23 cellular contexts compared by ENCODE assay signal in the genomic region with DNA sequence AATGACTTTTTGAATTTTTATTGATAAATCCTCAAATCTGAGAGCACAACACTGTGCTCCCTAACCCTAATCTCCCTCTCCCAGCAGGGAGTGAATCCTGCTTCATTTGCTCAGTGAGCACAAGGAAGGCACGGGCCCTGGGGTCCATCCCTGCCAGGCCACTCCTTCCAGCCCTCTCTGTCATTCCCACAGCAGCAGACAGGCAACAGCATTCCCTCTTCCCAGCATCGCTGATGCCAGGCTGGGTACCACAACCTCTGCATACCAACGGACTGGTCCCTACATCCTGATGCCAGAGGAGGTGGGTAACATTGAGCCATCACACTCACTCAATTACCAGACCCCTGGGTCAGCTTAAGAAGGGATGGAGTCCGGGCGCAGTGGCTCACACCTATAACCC. TPM values are rescaled to one million over a fixed set of nuclear protein-coding genes. Genes with fewer than 3 reads are reported as not detected.
DNase-seq lines count a peak whose midpoint lies in the region; ATAC-seq, FAIRE-seq and TF ChIP-seq lines count a peak whose summit lies in the region.
"Had no signal": no experiment of that assay in that cellular context is flagged by ENCODE, and none has a peak within 500 bp of the region (broad histone marks: within the 10 kb centered on the region; RNA-seq: fewer than 3 reads in every experiment).

No MANE protein-coding gene starts in this region.

- WGBS in HepG2 (ENCODE audit: low lambda C conversion rate) = 90% methylated on average over 5 of the region's 5 CpGs
- 85% methylated on average over 3 of the region's 5 CpGs for WGBS in right lobe of liver (ENCODE audit: insufficient coverage, low coverage, low lambda C conversion rate, missing lambda C conversion rate)

- TF ChIP-seq RAD21 in HepG2 (CRISPR knock-in tag; IDR thresholded peaks at IDR 0.05) = no peak

- no peak for FAIRE-seq in HepG2 (lab: Jason Lieb, UNC)
- FAIRE-seq: A549, D721Med, G401.6, GM12891, GM19239 had no signal

- H3K9ac ChIP-seq in HepG2 (ENCODE audit: insufficient read depth, low read depth, low read length) = peak overlapping the region; percentile 41; the same call in 1 of the 2 replicates

- ATAC-seq in HepG2 = no peak
- ATAC-seq in right lobe of liver = no peak
- ATAC-seq: A549; CD8-positive, alpha-beta T cell had no signal

- POLR2A ChIA-PET in HepG2 (lab: Yijun Ruan, JAX) = interaction anchor here (1.1 kb wide), 2 partner anchors 34 to 64 kb away, joined by 4 to 5 read pairs; a partner anchor contains a TSS

- peaks cover 12% of the 10 kb centered on the region for H3K36me3 Mint-ChIP-seq in activated T-cell treated with anti-CD3 and anti-CD28 coated beads, Interleukin-2, amount 50 U/mL, for 24 hours (ENCODE audit: low read depth)
- peaks cover 42% of the 10 kb centered on the region for H3K36me3 Mint-ChIP-seq in nephron progenitor cell (ENCODE audit: low read depth)

- H3K4me3 Mint-ChIP-seq in activated T-cell treated with anti-CD3 and anti-CD28 coated beads, Interleukin-2, amount 50 U/mL, for 24 hours = no peak overlapping the region
- no peak overlapping the region for H3K4me3 Mint-ChIP-seq in nephron progenitor cell
- H3K4me3 Mint-ChIP-seq: B cell; CD4-positive, alpha-beta T cell; CD8-positive, alpha-beta T cell had no signal

- H3K79me2 ChIP-seq in HepG2 (ENCODE audit: insufficient read depth, low read length) = no peaks in the 10 kb centered on the region

- no peaks in the 10 kb centered on the region for H3K27me3 Mint-ChIP-seq in activated T-cell treated with anti-CD3 and anti-CD28 coated beads, Interleukin-2, amount 50 U/mL, for 24 hours
- H3K27me3 Mint-ChIP-seq in nephron progenitor cell (ENCODE audit: low read depth, poor library complexity) = peaks cover 3% of the 10 kb centered on the region
- H3K27me3 Mint-ChIP-seq: B cell; CD4-positive, alpha-beta T cell had no signal

- no peaks in the 10 kb centered on the region for H4K20me1 ChIP-seq in HepG2 (ENCODE audit: insufficient read depth, low read length)

- H3K36me3 ChIP-seq in HepG2 (replicated peaks in 1 of 2; ENCODE audit: control insufficient read depth in 1 of 2, insufficient read depth in 2 of 2, low read length in 2 of 2) = no peaks in the 10 kb centered on the region
- no peaks in the 10 kb centered on the region for H3K36me3 ChIP-seq in right lobe of liver

- no peak overlapping the region for H2AFZ ChIP-seq in HepG2 (ENCODE audit: low read length)

- H3K27me3 ChIP-seq in HepG2 (ENCODE audit: control insufficient read depth in 1 of 2, insufficient read depth in 2 of 2, low read length in 2 of 2) (no peaks in the 10 kb centered on the region), right lobe of liver (no peaks in the 10 kb centered on the region)
- H3K27me3 ChIP-seq: BLaER1 treated with 17β-estradiol and CSF1 and Interleukin-3, amounts not matched to agents 10 nM and 100 nM had no signal

- H3K9me3 ChIP-seq in HepG2 (ENCODE audit: low read length) = no peaks in the 10 kb centered on the region
- H3K9me3 ChIP-seq in right lobe of liver = no peaks in the 10 kb centered on the region
- H3K9me3 ChIP-seq: A549; BLaER1 treated with 17β-estradiol and CSF1 and Interleukin-3, amounts not matched to agents 10 nM and 100 nM; Caco-2 had no signal

- TF ChIP-seq POLR2A in HepG2 (IDR thresholded peaks at IDR 0.05; ENCODE audit: insufficient read depth in 1 of 2, low read depth in 2 of 2, low read length in 2 of 2) (no peak), right lobe of liver (IDR thresholded peaks at IDR 0.05) (no peak)

- H3K4me1 ChIP-seq in HepG2 (ENCODE audit: insufficient read depth, low read length) = peaks cover 76% of the 10 kb centered on the region
- H3K4me1 ChIP-seq in right lobe of liver = peaks cover 0 to 24% (median 5%) of the 10 kb centered on the region in 4 donors
- H3K4me1 ChIP-seq: A549 had no signal

- peak overlapping the region; percentile 36; the same call in 1 of the 2 replicates for H3K4me2 ChIP-seq in HepG2 (ENCODE audit: low read depth, low read length)
- H3K4me2 ChIP-seq: A549; BLaER1 treated with 17β-estradiol and CSF1 and Interleukin-3, amounts not matched to agents 10 nM and 100 nM had no signal

- no peaks in the 10 kb centered on the region for H3K9me3 Mint-ChIP-seq in activated T-cell treated with anti-CD3 and anti-CD28 coated beads, Interleukin-2, amount 50 U/mL, for 24 hours
- no peaks in the 10 kb centered on the region for H3K9me3 Mint-ChIP-seq in nephron progenitor cell
- H3K9me3 Mint-ChIP-seq: CD4-positive, alpha-beta T cell; CD8-positive, alpha-beta T cell had no signal

- H3K27ac ChIP-seq in HepG2 (ENCODE audit: extremely low read length, insufficient read depth, low read length) (peak overlapping the region; percentile 76), right lobe of liver (no peak overlapping the region)
- H3K27ac ChIP-seq: 22Rv1; A549; BLaER1 treated with 17β-estradiol and CSF1 and Interleukin-3, amounts not matched to agents 10 nM and 100 nM; C4-2B had no signal

- intact Hi-C loops in HepG2 (cut with micrococcal nuclease; ENCODE audit: unreplicated experiment) (loop anchor here (10.0 kb wide), 1 partner anchor 242 kb away; no protein-coding TSS in a partner anchor), right lobe of liver (cut with DNase I) (no loop called here)

- no peak for TF ChIP-seq EP300 in HepG2 (IDR thresholded peaks at IDR 0.05; ENCODE audit: low read depth in 2 of 2, low read length in 2 of 2)
- TF ChIP-seq EP300 in HepG2 (CRISPR knock-in tag; IDR thresholded peaks at IDR 0.05; ENCODE audit: borderline replicate concordance) = no peak

- DNase-seq in activated T-cell treated with anti-CD3 and anti-CD28 coated beads, Interleukin-2, amount 50 U/mL, for 24 hours = no peak
- no peak for DNase-seq in activated T-cell treated with anti-CD3 and anti-CD28 coated beads for 4 hours
- DNase-seq in HepG2 (ENCODE audit: low spot score) = no peak
- no peak for DNase-seq in right lobe of liver
- no peak for DNase-seq in nephron progenitor cell
- DNase-seq in activated CD4-positive, CD25-positive, alpha-beta regulatory T cell (lab: John Stamatoyannopoulos, UW) = no peak
- no peak for DNase-seq in activated naive CD4-positive, alpha-beta T cell treated with Interleukin-2 at 50 U/mL for 16 hours
- DNase-seq: AML-193; Caco-2; Calu3; CD4-positive, alpha-beta T cell; CD8-positive, alpha-beta T cell; DMS79 treated with DMSO at 0.1 percent for 48 hours; GF-D8 had no signal

- no TSS peak for BruUV-seq in HepG2 (replicated peaks; lab: Mats Ljungman, UMichigan)

- H3K4me3 ChIP-seq in HepG2 (replicated peaks in 1 of 3; ENCODE audit: insufficient read depth in 1 of 3, low read depth in 2 of 3, low read length in 3 of 3) (peak overlapping the region in 1 of 3 experiments; percentile 29; a peak in 1 of 6 replicates), right lobe of liver (no peak overlapping the region)
- H3K4me3 ChIP-seq: A549; BLaER1 treated with 17β-estradiol and CSF1 and Interleukin-3, amounts not matched to agents 10 nM and 100 nM had no signal

- in situ Hi-C loops in HepG2 (cut with HindIII; ENCODE audit: extremely low pct_ligation_motif_present, low pct_unique_long_range_greater_than_20kb) = no loop called here

- CTCF ChIA-PET in HepG2 (lab: Yijun Ruan, JAX; ENCODE audit: low intra/inter-chr PET ratio, low total read pairs) = no interaction called here

- TF ChIP-seq CTCF in HepG2 (CRISPR knock-in tag; IDR thresholded peaks at IDR 0.05) = no peak
- TF ChIP-seq CTCF in right lobe of liver (IDR thresholded peaks at IDR 0.05) = no peak
- no peak for TF ChIP-seq CTCF in nephron progenitor cell (IDR thresholded peaks at IDR 0.05)

- peak overlapping the region; percentile 16 for H3K27ac Mint-ChIP-seq in activated T-cell treated with anti-CD3 and anti-CD28 coated beads, Interleukin-2, amount 50 U/mL, for 24 hours
- peak overlapping the region; percentile 39 for H3K27ac Mint-ChIP-seq in nephron progenitor cell
- H3K27ac Mint-ChIP-seq: B cell; CD4-positive, alpha-beta T cell; CD8-positive, alpha-beta T cell had no signal

- no peaks in the 10 kb centered on the region for H3K4me1 Mint-ChIP-seq in activated T-cell treated with anti-CD3 and anti-CD28 coated beads, Interleukin-2, amount 50 U/mL, for 24 hours (ENCODE audit: low read depth)
- no peaks in the 10 kb centered on the region for H3K4me1 Mint-ChIP-seq in nephron progenitor cell
- H3K4me1 Mint-ChIP-seq: B cell had no signal

RNA-seq across cellular contexts. Expression of a gene that starts 34.2 kb away (rescaled TPM):
- 178 and 191 TPM in 2 replicates for total RNA-seq in HepG2 (2016; rRNA removed; fragmentation: Illumina TruSeq; extraction: Trizol)
- 169 and 189 TPM in 2 replicates for total RNA-seq in HepG2 (2016; cell fraction: cytosol; rRNA removed; fragmentation: Illumina TruSeq; extraction: Trizol; ENCODE audit: low read depth)
- 186 and 208 TPM in 2 replicates for total RNA-seq in HepG2 (2016; cell fraction: insoluble cytoplasmic fraction; rRNA removed; fragmentation: Illumina TruSeq; extraction: Trizol)
- 148 and 200 TPM in 2 replicates for total RNA-seq in HepG2 (2016; cell fraction: membrane; rRNA removed; fragmentation: Illumina TruSeq; extraction: Trizol)
- 65.1 and 65.8 TPM in 2 replicates for total RNA-seq in HepG2 (2016; cell fraction: nucleus; rRNA removed; fragmentation: Illumina TruSeq; extraction: Trizol)
- 157 and 166 TPM in 2 replicates for polyA plus RNA-seq in HepG2 (2011; rRNA removed)
- polyA plus RNA-seq in HepG2 (2011; cell fraction: cytosol; rRNA removed) = 144 and 170 TPM in 2 replicates
- polyA plus RNA-seq in HepG2 (2011; cell fraction: nucleus; rRNA removed) = 42.8 and 46.0 TPM in 2 replicates
- 135 and 137 TPM in 2 replicates for polyA plus RNA-seq in HepG2 (2012)
- polyA plus RNA-seq in HepG2 (2016; cell fraction: cytosol; fragmentation: Illumina TruSeq; extraction: Trizol; ENCODE audit: low read depth) = 114 and 150 TPM in 2 replicates
- 163 and 186 TPM in 2 replicates for polyA plus RNA-seq in HepG2 (2016; cell fraction: insoluble cytoplasmic fraction; fragmentation: Illumina TruSeq; extraction: Trizol; ENCODE audit: low read depth)
- 111 and 143 TPM in 2 replicates for polyA plus RNA-seq in HepG2 (2016; cell fraction: membrane; fragmentation: Illumina TruSeq; extraction: Trizol; ENCODE audit: low read depth)
- polyA plus RNA-seq in HepG2 (2016; cell fraction: nucleus; fragmentation: Illumina TruSeq; extraction: Trizol; ENCODE audit: insufficient read depth, low read depth) = 92.9 and 98.5 TPM in 2 replicates
- 33.2 and 40.9 TPM in 2 replicates for polyA minus RNA-seq in HepG2 (2011; rRNA and poly(A)+ RNA removed; ENCODE audit: low replicate concordance)
- polyA minus RNA-seq in HepG2 (2011; cell fraction: cytosol; rRNA and poly(A)+ RNA removed) = 22.7 and 28.4 TPM in 2 replicates
- 20.0 and 21.5 TPM in 2 replicates for polyA minus RNA-seq in HepG2 (2011; cell fraction: nucleus; rRNA and poly(A)+ RNA removed)
- 10 to 100 TPM; 26.5 to 70.0 (median 35.4) TPM for total RNA-seq in right lobe of liver

RNA-seq across cellular contexts. Expression of a gene that starts 34.3 kb away (rescaled TPM):
- 13.9 and 27.4 TPM in 2 replicates for total RNA-seq in HepG2 (2016; rRNA removed; fragmentation: Illumina TruSeq; extraction: Trizol)
- total RNA-seq in HepG2 (2016; cell fraction: cytosol; rRNA removed; fragmentation: Illumina TruSeq; extraction: Trizol; ENCODE audit: low read depth) = 5.1 and 5.8 TPM in 2 replicates
- total RNA-seq in HepG2 (2016; cell fraction: insoluble cytoplasmic fraction; rRNA removed; fragmentation: Illumina TruSeq; extraction: Trizol) = 11.4 and 28.3 TPM in 2 replicates
- total RNA-seq in HepG2 (2016; cell fraction: membrane; rRNA removed; fragmentation: Illumina TruSeq; extraction: Trizol) = 14.9 and 15.8 TPM in 2 replicates
- total RNA-seq in HepG2 (2016; cell fraction: nucleus; rRNA removed; fragmentation: Illumina TruSeq; extraction: Trizol) = 28.7 and 33.8 TPM in 2 replicates
- 75.8 and 83.8 TPM in 2 replicates for polyA plus RNA-seq in HepG2 (2011; rRNA removed)
- 81.0 and 82.0 TPM in 2 replicates for polyA plus RNA-seq in HepG2 (2011; cell fraction: cytosol; rRNA removed)
- polyA plus RNA-seq in HepG2 (2011; cell fraction: nucleus; rRNA removed) = 185 and 224 TPM in 2 replicates
- 37.7 and 41.7 TPM in 2 replicates for polyA plus RNA-seq in HepG2 (2012)
- 5.0 and 5.6 TPM in 2 replicates for polyA plus RNA-seq in HepG2 (2016; cell fraction: cytosol; fragmentation: Illumina TruSeq; extraction: Trizol; ENCODE audit: low read depth)
- 13.6 and 16.8 TPM in 2 replicates for polyA plus RNA-seq in HepG2 (2016; cell fraction: insoluble cytoplasmic fraction; fragmentation: Illumina TruSeq; extraction: Trizol; ENCODE audit: low read depth)
- polyA plus RNA-seq in HepG2 (2016; cell fraction: membrane; fragmentation: Illumina TruSeq; extraction: Trizol; ENCODE audit: low read depth) = 10.0 and 10.2 TPM in 2 replicates
- 69.5 and 76.1 TPM in 2 replicates for polyA plus RNA-seq in HepG2 (2016; cell fraction: nucleus; fragmentation: Illumina TruSeq; extraction: Trizol; ENCODE audit: insufficient read depth, low read depth)
- polyA minus RNA-seq in HepG2 (2011; rRNA and poly(A)+ RNA removed; ENCODE audit: low replicate concordance) = 62.2 and 179 TPM in 2 replicates
- polyA minus RNA-seq in HepG2 (2011; cell fraction: cytosol; rRNA and poly(A)+ RNA removed) = 36.8 and 42.0 TPM in 2 replicates
- 36.6 and 36.8 TPM in 2 replicates for polyA minus RNA-seq in HepG2 (2011; cell fraction: nucleus; rRNA and poly(A)+ RNA removed)
- total RNA-seq in right lobe of liver = 10 to 100 TPM; 30.6 to 41.0 (median 36.8) TPM
